Comparison of ENCODE assay signal across 22 cellular contexts in genomic region chr4:149047368-149047767, GRCh38.
"Had no signal": no experiment of that assay in that cellular context is flagged by ENCODE, and none has a peak within 500 bp of the region (broad histone marks: within the 10 kb centered on the region; RNA-seq: fewer than 3 reads in every experiment).

No MANE protein-coding gene starts in this region.

- ATAC-seq: activated CD8-positive, alpha-beta memory T cell treated with anti-CD3 and anti-CD28 coated beads, Interleukin-2, amount 10 ng/mL, durations not matched to agents 7 days and 5 days; esophagus mucosa; gastroesophageal sphincter; heart left ventricle; left ventricle myocardium superior; natural killer cell; stimulated activated naive B cell treated with anti-CD40 and anti-IgM and Interleukin-4, amounts not matched to agents 10 μg/mL and 1 μg/mL and 100 μg/mL, for 72 hours had no signal

- H3K9me3 ChIP-seq: heart left ventricle, neutrophil, thyroid gland, uterus had no signal

- H3K36me3 ChIP-seq: gastroesophageal sphincter, heart left ventricle, neutrophil, thyroid gland, uterus had no signal

- H3K9me3 Mint-ChIP-seq: stimulated activated naive B cell treated with anti-CD40 and anti-IgM and Interleukin-4, amounts not matched to agents 10 μg/mL and 1 μg/mL and 100 μg/mL, for 72 hours had no signal

- H3K4me1 ChIP-seq: gastroesophageal sphincter, heart left ventricle, thyroid gland, uterus had no signal

- H3K4me3 ChIP-seq: gastroesophageal sphincter, heart left ventricle, thyroid gland, uterus had no signal

- H3K27ac ChIP-seq: gastroesophageal sphincter, heart left ventricle, neutrophil, thyroid gland, uterus had no signal

- DNase-seq: activated CD4-positive, alpha-beta memory T cell treated with anti-CD3 and anti-CD28 coated beads, Interleukin-2, amount 10 ng/mL, durations not matched to agents 7 days and 5 days; activated CD4-positive, alpha-beta T cell treated with anti-CD3 and anti-CD28 coated beads for 48 hours; activated CD4-positive, CD25-positive, alpha-beta regulatory T cell; activated CD8-positive, alpha-beta memory T cell treated with anti-CD3 and anti-CD28 coated beads, Interleukin-2, amount 10 ng/mL, durations not matched to agents 7 days and 5 days; amniotic stem cell; cortex of kidney; effector CD4-positive, alpha-beta T cell; heart left ventricle; left ventricle myocardium superior; mesenchymal stem cell; natural killer cell; stimulated activated naive B cell treated with anti-CD40 and anti-IgM and Interleukin-4, amounts not matched to agents 10 μg/mL and 1 μg/mL and 100 μg/mL, for 72 hours; T-helper 1 cell; T-helper 9 cell; thyroid gland; uterus had no signal

- H3K27me3 ChIP-seq: gastroesophageal sphincter, heart left ventricle, neutrophil, thyroid gland, uterus had no signal

- H3K36me3 Mint-ChIP-seq: activated CD8-positive, alpha-beta memory T cell treated with anti-CD3 and anti-CD28 coated beads, Interleukin-2, amount 10 ng/mL, durations not matched to agents 7 days and 5 days; activated naive CD8-positive, alpha-beta T cell; brain; natural killer cell; stimulated activated naive B cell treated with anti-CD40 and anti-IgM and Interleukin-4, amounts not matched to agents 10 μg/mL and 1 μg/mL and 100 μg/mL, for 72 hours had no signal

- H3K4me3 Mint-ChIP-seq: activated CD4-positive, alpha-beta memory T cell treated with anti-CD3 and anti-CD28 coated beads, Interleukin-2, amount 10 ng/mL, durations not matched to agents 7 days and 5 days; activated CD8-positive, alpha-beta memory T cell treated with anti-CD3 and anti-CD28 coated beads, Interleukin-2, amount 10 ng/mL, durations not matched to agents 7 days and 5 days; activated naive CD8-positive, alpha-beta T cell; brain; central memory CD8-positive, alpha-beta T cell; natural killer cell; stimulated activated naive B cell treated with anti-CD40 and anti-IgM and Interleukin-4, amounts not matched to agents 10 μg/mL and 1 μg/mL and 100 μg/mL, for 72 hours had no signal

- H3K27me3 Mint-ChIP-seq: activated CD4-positive, alpha-beta memory T cell treated with anti-CD3 and anti-CD28 coated beads, Interleukin-2, amount 10 ng/mL, durations not matched to agents 7 days and 5 days; activated CD8-positive, alpha-beta memory T cell treated with anti-CD3 and anti-CD28 coated beads, Interleukin-2, amount 10 ng/mL, durations not matched to agents 7 days and 5 days; activated naive CD8-positive, alpha-beta T cell; brain; central memory CD8-positive, alpha-beta T cell; stimulated activated naive B cell treated with anti-CD40 and anti-IgM and Interleukin-4, amounts not matched to agents 10 μg/mL and 1 μg/mL and 100 μg/mL, for 72 hours had no signal

- H3K4me1 Mint-ChIP-seq: activated CD4-positive, alpha-beta memory T cell treated with anti-CD3 and anti-CD28 coated beads, Interleukin-2, amount 10 ng/mL, durations not matched to agents 7 days and 5 days; activated CD8-positive, alpha-beta memory T cell treated with anti-CD3 and anti-CD28 coated beads, Interleukin-2, amount 10 ng/mL, durations not matched to agents 7 days and 5 days; brain; central memory CD8-positive, alpha-beta T cell; natural killer cell; stimulated activated naive B cell treated with anti-CD40 and anti-IgM and Interleukin-4, amounts not matched to agents 10 μg/mL and 1 μg/mL and 100 μg/mL, for 72 hours had no signal

- H3K27ac Mint-ChIP-seq: activated CD4-positive, alpha-beta memory T cell treated with anti-CD3 and anti-CD28 coated beads, Interleukin-2, amount 10 ng/mL, durations not matched to agents 7 days and 5 days; activated CD8-positive, alpha-beta memory T cell treated with anti-CD3 and anti-CD28 coated beads, Interleukin-2, amount 10 ng/mL, durations not matched to agents 7 days and 5 days; activated naive CD8-positive, alpha-beta T cell; brain; natural killer cell; stimulated activated naive B cell treated with anti-CD40 and anti-IgM and Interleukin-4, amounts not matched to agents 10 μg/mL and 1 μg/mL and 100 μg/mL, for 72 hours had no signal
